In the genomic region with DNA sequence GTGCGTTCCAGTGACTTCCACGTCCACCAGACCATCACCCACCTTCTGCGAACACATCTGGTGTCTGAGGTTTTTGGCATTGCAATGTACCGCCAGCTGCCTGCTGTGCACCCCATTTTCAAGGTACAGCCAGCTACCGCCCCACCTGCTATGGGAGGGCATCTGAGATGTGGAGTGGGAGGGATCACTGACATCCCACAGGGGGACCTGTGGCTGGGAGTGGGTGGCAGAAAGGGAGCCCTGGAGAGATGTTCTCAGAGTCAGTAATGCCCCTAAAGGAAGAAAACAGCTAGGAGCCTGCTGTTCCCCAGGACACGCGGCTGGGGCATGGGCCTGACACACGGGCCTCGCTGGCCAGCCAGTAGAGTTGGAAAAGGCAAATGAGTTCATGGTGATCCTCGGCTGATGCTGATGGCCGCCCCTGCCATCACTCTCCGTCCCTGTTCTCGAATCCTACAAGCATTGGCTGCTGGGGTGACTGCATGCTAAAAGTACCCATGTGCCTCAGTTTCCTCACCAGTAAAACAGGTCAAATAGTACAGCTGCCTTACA, we compare ENCODE assay signal across 20 cellular contexts.
"Had no signal": no experiment of that assay in that cellular context is flagged by ENCODE, and none has a peak within 500 bp of the region (broad histone marks: within the 10 kb centered on the region; RNA-seq: fewer than 3 reads in every experiment).

No MANE protein-coding gene starts in this region.

- H3K4me3 Mint-ChIP-seq: activated CD4-positive, alpha-beta T cell treated with anti-CD3 and anti-CD28 coated beads, Interleukin-2, amount 10 ng/mL, durations not matched to agents 24 days and 14 days; activated naive CD4-positive, alpha-beta T cell treated with anti-CD3 and anti-CD28 coated beads, Interleukin-2, amount 50 U/mL, for 24 hours; effector memory CD8-positive, alpha-beta T cell; immature natural killer cell; natural killer cell; stimulated activated naive CD8-positive, alpha-beta T cell treated with anti-CD3 and anti-CD28 coated beads, Interleukin-15, Interleukin-2, amounts not matched to agents 100 ng/mL and 50 ng/mL, for 24 hours had no signal

- H3K27me3 Mint-ChIP-seq: activated naive CD4-positive, alpha-beta T cell treated with anti-CD3 and anti-CD28 coated beads, Interleukin-2, amount 50 U/mL, for 24 hours; progenitor cell of endocrine pancreas; stimulated activated naive CD8-positive, alpha-beta T cell treated with anti-CD3 and anti-CD28 coated beads, Interleukin-15, Interleukin-2, amounts not matched to agents 100 ng/mL and 50 ng/mL, for 24 hours had no signal

- H3K27ac ChIP-seq: tibial nerve had no signal

- DNase-seq: activated CD4-positive, alpha-beta T cell treated with anti-CD3 and anti-CD28 coated beads, Interleukin-2, amount 10 ng/mL, durations not matched to agents 24 days and 14 days; activated CD4-positive, CD25-positive, alpha-beta regulatory T cell; activated CD8-positive, alpha-beta memory T cell treated with anti-CD3 and anti-CD28 coated beads, Interleukin-2, amount 50 U/mL, for 4 hours; activated effector memory CD4-positive, alpha-beta T cell treated with Interleukin-2 at 50 U/mL for 16 hours; amniotic stem cell; dermis blood vessel endothelial cell; effector memory CD8-positive, alpha-beta T cell; immature natural killer cell; kidney glomerular epithelial cell; left ventricle myocardium superior; natural killer cell; nucleus accumbens; stimulated activated CD4-positive, alpha-beta T cell treated with anti-CD3 and anti-CD28 coated beads, Interleukin-12 subunit alpha, Interleukin-12 subunit beta, amount 100 ng/mL, for 4 hours; stimulated activated CD4-positive, alpha-beta T cell treated with anti-CD3 and anti-CD28 coated beads, Interleukin-1b, Interleukin-23, amount 100 ng/mL, for 48 hours; stimulated activated CD8-positive, alpha-beta memory T cell treated with anti-CD3 and anti-CD28 coated beads, Interleukin-4, amount 100 ng/mL, for 48 hours; T-helper 9 cell had no signal

- H3K36me3 Mint-ChIP-seq: activated naive CD4-positive, alpha-beta T cell treated with anti-CD3 and anti-CD28 coated beads, Interleukin-2, amount 50 U/mL, for 24 hours; immature natural killer cell; natural killer cell had no signal

- H3K4me1 ChIP-seq: tibial nerve had no signal

- H3K9me3 Mint-ChIP-seq: activated naive CD4-positive, alpha-beta T cell treated with anti-CD3 and anti-CD28 coated beads, Interleukin-2, amount 50 U/mL, for 24 hours; effector memory CD8-positive, alpha-beta T cell; immature natural killer cell; natural killer cell; stimulated activated naive CD8-positive, alpha-beta T cell treated with anti-CD3 and anti-CD28 coated beads, Interleukin-15, Interleukin-2, amounts not matched to agents 100 ng/mL and 50 ng/mL, for 24 hours had no signal

- H3K27ac Mint-ChIP-seq: activated CD4-positive, alpha-beta T cell treated with anti-CD3 and anti-CD28 coated beads, Interleukin-2, amount 10 ng/mL, durations not matched to agents 24 days and 14 days; activated naive CD4-positive, alpha-beta T cell treated with anti-CD3 and anti-CD28 coated beads, Interleukin-2, amount 50 U/mL, for 24 hours; effector memory CD8-positive, alpha-beta T cell; immature natural killer cell; natural killer cell; progenitor cell of endocrine pancreas had no signal

- ATAC-seq: effector memory CD8-positive, alpha-beta T cell; left ventricle myocardium superior; natural killer cell had no signal

- H3K27me3 ChIP-seq: tibial nerve had no signal

- H3K4me3 ChIP-seq: tibial nerve had no signal

- H3K4me1 Mint-ChIP-seq: activated naive CD4-positive, alpha-beta T cell treated with anti-CD3 and anti-CD28 coated beads, Interleukin-2, amount 50 U/mL, for 24 hours; immature natural killer cell; natural killer cell had no signal

- H3K9me3 ChIP-seq: tibial nerve had no signal
